In genomic region chr16:4514606-4515005, GRCh38 we compare ENCODE assay signal across 9 cellular contexts.
A peak's percentile ranks its signal among the peaks of the same experiment; 100 is the strongest.
DNase-seq lines count a peak whose midpoint lies in the region; ATAC-seq lines count a peak whose summit lies in the region.
"Had no signal": no experiment of that assay in that cellular context is flagged by ENCODE, and none has a peak within 500 bp of the region (broad histone marks: within the 10 kb centered on the region; RNA-seq: fewer than 3 reads in every experiment).

No MANE protein-coding gene starts in this region.

- peaks cover 42% of the 10 kb centered on the region for H3K36me3 ChIP-seq in KOPT-K1 (ENCODE audit: insufficient read depth, low read length)

- H3K27ac ChIP-seq in KOPT-K1 (ENCODE audit: low read depth, low read length, poor library complexity, severe bottlenecking) (peak overlapping the region; percentile 53), layer of hippocampus (ENCODE audit: low read depth, low read length) (peak overlapping the region; percentile 64)

- no peaks in the 10 kb centered on the region for H3K9me3 ChIP-seq in KOPT-K1 (ENCODE audit: insufficient read depth, low read length, poor library complexity, severe bottlenecking)

- ATAC-seq in stimulated activated naive CD8-positive, alpha-beta T cell treated with anti-CD3 and anti-CD28 coated beads, Interleukin-15, amount 100 ng/mL, for 72 hours: peak; percentile 26

- H3K27me3 Mint-ChIP-seq in activated naive CD8-positive, alpha-beta T cell: no peaks in the 10 kb centered on the region
- no peaks in the 10 kb centered on the region for H3K27me3 Mint-ChIP-seq in stimulated activated naive CD8-positive, alpha-beta T cell treated with anti-CD3 and anti-CD28 coated beads, Interleukin-15, amount 100 ng/mL, for 72 hours

- no peak for DNase-seq in stimulated activated naive CD8-positive, alpha-beta T cell treated with anti-CD3 and anti-CD28 coated beads, Interleukin-15, amount 100 ng/mL, for 72 hours
- DNase-seq in NCI-H446 (lab: John Stamatoyannopoulos, UW): no peak
- no peak for DNase-seq in middle frontal gyrus (ENCODE audit: extremely low spot score, low spot score)
- DNase-seq in NCI-H1417 (lab: John Stamatoyannopoulos, UW): no peak
- DNase-seq: KG1, NCI-H526 had no signal

- no peaks in the 10 kb centered on the region for H3K27me3 ChIP-seq in layer of hippocampus (ENCODE audit: control insufficient read depth, insufficient read depth, low read length)

- peak overlapping the region; percentile 82 for H3K27ac Mint-ChIP-seq in activated naive CD8-positive, alpha-beta T cell
- peak overlapping the region; percentile 94 to 96 for H3K27ac Mint-ChIP-seq in stimulated activated naive CD8-positive, alpha-beta T cell treated with anti-CD3 and anti-CD28 coated beads, Interleukin-15, amount 100 ng/mL, for 72 hours

- no peaks in the 10 kb centered on the region for H3K36me3 Mint-ChIP-seq in activated naive CD8-positive, alpha-beta T cell

- peaks cover 37% of the 10 kb centered on the region for H3K4me1 Mint-ChIP-seq in activated naive CD8-positive, alpha-beta T cell (ENCODE audit: low read depth)
- H3K4me1 Mint-ChIP-seq in stimulated activated naive CD8-positive, alpha-beta T cell treated with anti-CD3 and anti-CD28 coated beads, Interleukin-15, amount 100 ng/mL, for 72 hours: peaks cover 76% of the 10 kb centered on the region

- H3K9me3 Mint-ChIP-seq in activated naive CD8-positive, alpha-beta T cell (ENCODE audit: low read depth): no peaks in the 10 kb centered on the region
- no peaks in the 10 kb centered on the region for H3K9me3 Mint-ChIP-seq in stimulated activated naive CD8-positive, alpha-beta T cell treated with anti-CD3 and anti-CD28 coated beads, Interleukin-15, amount 100 ng/mL, for 72 hours

- H3K4me3 Mint-ChIP-seq in activated naive CD8-positive, alpha-beta T cell: no peak overlapping the region
- H3K4me3 Mint-ChIP-seq in stimulated activated naive CD8-positive, alpha-beta T cell treated with anti-CD3 and anti-CD28 coated beads, Interleukin-15, amount 100 ng/mL, for 72 hours: peak overlapping the region; percentile 55 to 67
